Comparison of ENCODE assay signal across 27 cellular contexts in the genomic region with DNA sequence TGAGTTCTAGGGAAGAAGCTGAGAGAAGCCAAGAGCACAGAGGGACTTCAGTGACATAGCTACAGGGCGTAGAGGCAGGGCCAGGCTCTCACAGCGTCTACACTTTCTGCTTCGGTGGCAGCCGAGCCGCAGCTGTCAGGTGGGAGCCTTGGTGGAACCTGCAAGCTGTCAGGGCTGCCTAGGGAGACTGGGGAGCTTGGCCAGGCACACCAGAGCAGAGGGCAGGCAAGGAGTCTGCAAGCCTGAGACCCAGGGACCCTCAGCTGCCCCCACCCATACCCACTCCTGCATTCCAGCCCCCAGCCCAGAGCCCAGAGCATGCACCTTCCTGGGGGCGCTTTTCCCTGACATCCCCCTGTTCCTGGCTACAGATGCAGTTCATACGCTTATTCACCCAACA. TPM values are rescaled to one million over a fixed set of nuclear protein-coding genes. Genes with fewer than 3 reads are reported as not detected.
DNase-seq lines count a peak whose midpoint lies in the region; ATAC-seq, FAIRE-seq and TF ChIP-seq lines count a peak whose summit lies in the region.
"Had no signal": no experiment of that assay in that cellular context is flagged by ENCODE, and none has a peak within 500 bp of the region (broad histone marks: within the 10 kb centered on the region; RNA-seq: fewer than 3 reads in every experiment).

No MANE protein-coding gene starts in this region.

- FAIRE-seq in HepG2 (lab: Jason Lieb, UNC): no peak

- CTCF ChIA-PET in WTC11 (lab: Charles Lee): interaction anchor here (1.2 kb wide), 2 partner anchors 13 to 106 kb away, joined by 3 read pairs; a partner anchor contains a TSS
- CTCF ChIA-PET in HepG2 (lab: Yijun Ruan, JAX; ENCODE audit: low intra/inter-chr PET ratio, low total read pairs): no interaction called here
- CTCF ChIA-PET in activated CD8-positive, alpha-beta memory T cell treated with anti-CD3 and anti-CD28 coated beads, Interleukin-2, amount 10 ng/mL, durations not matched to agents 7 days and 5 days (lab: Charles Lee): no interaction called here

- peaks cover 6% of the 10 kb centered on the region for H3K36me3 Mint-ChIP-seq in WTC11
- H3K36me3 Mint-ChIP-seq in activated CD8-positive, alpha-beta memory T cell treated with anti-CD3 and anti-CD28 coated beads, Interleukin-2, amount 10 ng/mL, durations not matched to agents 7 days and 5 days: no peaks in the 10 kb centered on the region
- H3K36me3 Mint-ChIP-seq: CD4-positive, alpha-beta memory T cell had no signal

- H3K4me1 Mint-ChIP-seq in WTC11: no peaks in the 10 kb centered on the region; the same call in 1 of the 2 replicates
- no peaks in the 10 kb centered on the region for H3K4me1 Mint-ChIP-seq in activated CD8-positive, alpha-beta memory T cell treated with anti-CD3 and anti-CD28 coated beads, Interleukin-2, amount 10 ng/mL, durations not matched to agents 7 days and 5 days
- H3K4me1 Mint-ChIP-seq: CD4-positive, alpha-beta memory T cell; GM23338 had no signal

- H3K27me3 Mint-ChIP-seq in WTC11 (ENCODE audit: low read depth): no peaks in the 10 kb centered on the region; the same call in 1 of the 2 replicates
- no peaks in the 10 kb centered on the region for H3K27me3 Mint-ChIP-seq in activated CD8-positive, alpha-beta memory T cell treated with anti-CD3 and anti-CD28 coated beads, Interleukin-2, amount 10 ng/mL, durations not matched to agents 7 days and 5 days

- no peak overlapping the region for H3K27ac Mint-ChIP-seq in WTC11
- no peak overlapping the region for H3K27ac Mint-ChIP-seq in activated CD8-positive, alpha-beta memory T cell treated with anti-CD3 and anti-CD28 coated beads, Interleukin-2, amount 10 ng/mL, durations not matched to agents 7 days and 5 days
- H3K27ac Mint-ChIP-seq: CD4-positive, alpha-beta memory T cell; GM23338; HFFc6 had no signal

- H3K9me3 Mint-ChIP-seq in WTC11: 0 out of 2 replicates have a peak, but pooled peaks cover 7% of the 10 kb centered on the region
- H3K9me3 Mint-ChIP-seq in activated CD8-positive, alpha-beta memory T cell treated with anti-CD3 and anti-CD28 coated beads, Interleukin-2, amount 10 ng/mL, durations not matched to agents 7 days and 5 days (ENCODE audit: low read depth): no peaks in the 10 kb centered on the region
- H3K9me3 Mint-ChIP-seq: CD4-positive, alpha-beta memory T cell; GM23338; HFFc6 had no signal

- H3K4me2 ChIP-seq in HepG2 (ENCODE audit: low read depth, low read length): peak overlapping the region; percentile 14; the same call in 1 of the 2 replicates
- H3K4me2 ChIP-seq: GM23338 had no signal

- intact Hi-C loops in HepG2 (cut with micrococcal nuclease; ENCODE audit: unreplicated experiment): no loop called here
- intact Hi-C loops in posterior vena cava (cut with DNase I): no loop called here
- intact Hi-C loops in spleen (cut with DNase I; ENCODE audit: low total_unique reads): no loop called here
- intact Hi-C loops in uterus (cut with DNase I; ENCODE audit: low total_unique reads): no loop called here

- no peaks in the 10 kb centered on the region for H4K20me1 ChIP-seq in HepG2 (ENCODE audit: insufficient read depth, low read length)

- H3K4me1 ChIP-seq in HepG2 (ENCODE audit: insufficient read depth, low read length) (peaks cover 77% of the 10 kb centered on the region), spleen (no peaks in the 10 kb centered on the region), uterus (no peaks in the 10 kb centered on the region)
- H3K4me1 ChIP-seq: HAP-1, Peyer's patch, SJCRH30 had no signal

- H3K79me2 ChIP-seq in HepG2 (ENCODE audit: insufficient read depth, low read length): no peaks in the 10 kb centered on the region

- 55% methylated on average over 2 of the region's 7 CpGs for WGBS in HepG2 (ENCODE audit: low lambda C conversion rate)
- WGBS in spleen, 5 donors: 88 to 94% (median 92%) methylated on average over 7 of the region's 7 CpGs

- H2AFZ ChIP-seq in HepG2 (ENCODE audit: low read length): no peak overlapping the region
- H2AFZ ChIP-seq: GM23338 had no signal

- H3K36me3 ChIP-seq in HepG2 (replicated peaks in 1 of 2; ENCODE audit: control insufficient read depth in 1 of 2, insufficient read depth in 2 of 2, low read length in 2 of 2) (no peaks in the 10 kb centered on the region), spleen (no peaks in the 10 kb centered on the region), uterus (no peaks in the 10 kb centered on the region)
- H3K36me3 ChIP-seq: HAP-1, MG63, Peyer's patch, SJCRH30 had no signal

- peak; percentile 3 for DNase-seq in WTC11 (ENCODE audit: low spot score)
- DNase-seq in HepG2 (ENCODE audit: low spot score): no peak
- DNase-seq in posterior vena cava (ENCODE audit: low spot score): peak; percentile 51
- peak; percentile 36 for DNase-seq in spleen
- no peak for DNase-seq in activated CD8-positive, alpha-beta memory T cell treated with anti-CD3 and anti-CD28 coated beads, Interleukin-2, amount 10 ng/mL, durations not matched to agents 7 days and 5 days
- no peak for DNase-seq in uterus
- DNase-seq: C1 segment of cervical spinal cord; CD4-positive, alpha-beta memory T cell; COR-L47; DMS53; HFFc6; IMR-90; KG1; MG63; NCI-H2029 treated with DMSO at 0.1 percent for 48 hours; NCI-H446 treated with DMSO at 0.1 percent for 48 hours; NCI-H526; SJCRH30 had no signal

- TF ChIP-seq POLR2A in HepG2 (IDR thresholded peaks at IDR 0.05; ENCODE audit: insufficient read depth in 1 of 2, low read depth in 2 of 2, low read length in 2 of 2) (no peak), spleen (IDR thresholded peaks at IDR 0.05) (no peak), uterus (IDR thresholded peaks at IDR 0.05) (no peak)

- no peak overlapping the region for H3K4me3 Mint-ChIP-seq in WTC11
- no peak overlapping the region for H3K4me3 Mint-ChIP-seq in activated CD8-positive, alpha-beta memory T cell treated with anti-CD3 and anti-CD28 coated beads, Interleukin-2, amount 10 ng/mL, durations not matched to agents 7 days and 5 days
- H3K4me3 Mint-ChIP-seq: CD4-positive, alpha-beta memory T cell; GM23338; HFFc6 had no signal

- TF ChIP-seq CTCF in WTC11 (IDR thresholded peaks at IDR 0.05) (no peak), HepG2 (CRISPR knock-in tag; IDR thresholded peaks at IDR 0.05) (no peak), spleen (IDR thresholded peaks at IDR 0.05 in 8 of 11, conservative IDR thresholded peaks at IDR 0.05 in 3 of 11) (no peak), uterus (IDR thresholded peaks at IDR 0.05) (no peak)

- H3K27me3 ChIP-seq in HepG2 (ENCODE audit: control insufficient read depth in 1 of 2, insufficient read depth in 2 of 2, low read length in 2 of 2) (peaks cover 0 to 19% of the 10 kb centered on the region in 2 experiments; a peak in 4 of 5 replicates), spleen (replicated peaks in 1 of 7) (no peaks in the 10 kb centered on the region), uterus (no peaks in the 10 kb centered on the region)
- H3K27me3 ChIP-seq: MG63, Peyer's patch had no signal

- H3K4me3 ChIP-seq in HepG2 (replicated peaks in 1 of 3; ENCODE audit: insufficient read depth in 1 of 3, low read depth in 2 of 3, low read length in 3 of 3): no peak overlapping the region
- H3K4me3 ChIP-seq in spleen: no peak overlapping the region
- H3K4me3 ChIP-seq in uterus: no peak overlapping the region
- H3K4me3 ChIP-seq: GM23338, HAP-1, MG63, Peyer's patch, SJCRH30 had no signal

- in situ Hi-C loops in HepG2 (cut with HindIII; ENCODE audit: extremely low pct_ligation_motif_present, low pct_unique_long_range_greater_than_20kb): loop anchor here (25.0 kb wide), 1 partner anchor 233 kb away; no protein-coding TSS in a partner anchor

- no peak overlapping the region for H3K9ac ChIP-seq in HepG2 (ENCODE audit: insufficient read depth, low read depth, low read length)

- TF ChIP-seq EP300 in HepG2 (IDR thresholded peaks at IDR 0.05; ENCODE audit: low read depth in 2 of 2, low read length in 2 of 2) (no peak), HepG2 (CRISPR knock-in tag; IDR thresholded peaks at IDR 0.05; ENCODE audit: borderline replicate concordance) (no peak)

- TF ChIP-seq RAD21 in HepG2 (CRISPR knock-in tag; IDR thresholded peaks at IDR 0.05): no peak

- POLR2A ChIA-PET in WTC11 (lab: Charles Lee) (no interaction called here), HepG2 (lab: Yijun Ruan, JAX) (no interaction called here)

- ATAC-seq in WTC11 (no peak), HepG2 (no peak), HG02623 (IDR thresholded peaks at IDR 0.05; ENCODE audit: unreplicated experiment) (no peak)
- no peak for ATAC-seq in activated CD8-positive, alpha-beta memory T cell treated with anti-CD3 and anti-CD28 coated beads, Interleukin-2, amount 10 ng/mL, durations not matched to agents 7 days and 5 days
- ATAC-seq: GM23338, SK-N-SH treated with all-trans-retinoic acid at 6 μM for 48 hours had no signal

- no TSS peak for BruUV-seq in HepG2 (replicated peaks; lab: Mats Ljungman, UMichigan)

- H3K27ac ChIP-seq in HepG2 (ENCODE audit: extremely low read length, insufficient read depth, low read length): no peak overlapping the region
- no peak overlapping the region for H3K27ac ChIP-seq in spleen
- no peak overlapping the region for H3K27ac ChIP-seq in uterus
- H3K27ac ChIP-seq: Peyer's patch, SJCRH30 had no signal

- no peaks in the 10 kb centered on the region for H3K9me3 ChIP-seq in HepG2 (ENCODE audit: low read length)
- no peaks in the 10 kb centered on the region for H3K9me3 ChIP-seq in spleen
- no peaks in the 10 kb centered on the region for H3K9me3 ChIP-seq in uterus
- H3K9me3 ChIP-seq: HAP-1, MG63, Peyer's patch, SJCRH30 had no signal

RNA-seq across cellular contexts. Expression of a gene that starts 13.4 kb away (rescaled TPM):
- total RNA-seq in WTC11 (2021) (12.1 to 14.7 TPM (median 13.0 TPM) in 3 replicates), HepG2 (2016; rRNA removed; fragmentation: Illumina TruSeq; extraction: Trizol) (5.4 and 7.8 TPM in 2 replicates), posterior vena cava (10 to 100 TPM; 10.6 to 15.5 TPM), spleen (1 to 10 TPM in 6 of 7 donors, under 1 TPM in 1; 0.57 to 9.5 (median 4.8) TPM), uterus (10 to 100 TPM in 3 of 4 donors, 1 to 10 TPM in 1; 1.9 to 23.4 (median 18.2) TPM)
- total RNA-seq in HepG2 (2016; cell fraction: cytosol; rRNA removed; fragmentation: Illumina TruSeq; extraction: Trizol; ENCODE audit: low read depth): 1.1 and 1.4 TPM in 2 replicates
- total RNA-seq in HepG2 (2016; cell fraction: insoluble cytoplasmic fraction; rRNA removed; fragmentation: Illumina TruSeq; extraction: Trizol): 5.0 and 8.2 TPM in 2 replicates
- total RNA-seq in HepG2 (2016; cell fraction: membrane; rRNA removed; fragmentation: Illumina TruSeq; extraction: Trizol): 3.1 and 3.8 TPM in 2 replicates
- total RNA-seq in HepG2 (2016; cell fraction: nucleus; rRNA removed; fragmentation: Illumina TruSeq; extraction: Trizol): 6.2 and 8.6 TPM in 2 replicates
- polyA plus RNA-seq in HepG2 (2011; rRNA removed) (5.3 and 7.1 TPM in 2 replicates), spleen (1 to 10 TPM in 2 of 3 donors, under 1 TPM in 1; 0.63 to 3.1 (median 2.4) TPM)
- polyA plus RNA-seq in HepG2 (2011; cell fraction: cytosol; rRNA removed): 3.5 and 8.6 TPM in 2 replicates
- 10.1 and 15.9 TPM in 2 replicates for polyA plus RNA-seq in HepG2 (2011; cell fraction: nucleus; rRNA removed)
- polyA plus RNA-seq in HepG2 (2012): 3.1 and 3.5 TPM in 2 replicates
- 0.46 and 0.59 TPM in 2 replicates for polyA plus RNA-seq in HepG2 (2016; cell fraction: cytosol; fragmentation: Illumina TruSeq; extraction: Trizol; ENCODE audit: low read depth)
- polyA plus RNA-seq in HepG2 (2016; cell fraction: insoluble cytoplasmic fraction; fragmentation: Illumina TruSeq; extraction: Trizol; ENCODE audit: low read depth): 5.6 and 7.2 TPM in 2 replicates
- polyA plus RNA-seq in HepG2 (2016; cell fraction: membrane; fragmentation: Illumina TruSeq; extraction: Trizol; ENCODE audit: low read depth): 1.9 and 2.3 TPM in 2 replicates
- 11.1 and 14.2 TPM in 2 replicates for polyA plus RNA-seq in HepG2 (2016; cell fraction: nucleus; fragmentation: Illumina TruSeq; extraction: Trizol; ENCODE audit: insufficient read depth, low read depth)
- polyA minus RNA-seq in HepG2 (2011; rRNA and poly(A)+ RNA removed; ENCODE audit: low replicate concordance): 0.09 and 16.6 TPM in 2 replicates
- 3.5 and 3.9 TPM in 2 replicates for polyA minus RNA-seq in HepG2 (2011; cell fraction: cytosol; rRNA and poly(A)+ RNA removed)
- 9.2 and 10.2 TPM in 2 replicates for polyA minus RNA-seq in HepG2 (2011; cell fraction: nucleus; rRNA and poly(A)+ RNA removed)
- not detected for total RNA-seq in activated CD8-positive, alpha-beta memory T cell treated with anti-CD3 and anti-CD28 coated beads, Interleukin-2, amount 10 ng/mL, durations not matched to agents 7 days and 5 days
- polyA plus RNA-seq: CD4-positive, alpha-beta memory T cell had no signal

RNA-seq across cellular contexts. Expression of a gene that starts 24.1 kb away (rescaled TPM):
- total RNA-seq in WTC11 (2021) (0.41 TPM in 1 of 3 replicates, not detected in the others), HepG2 (2016; rRNA removed; fragmentation: Illumina TruSeq; extraction: Trizol) (0.36 TPM in 1 of 2 replicates, not detected in the other), posterior vena cava (not detected), spleen (not detected), uterus (1 to 10 TPM in 1 of 4 donors, under 1 TPM in 1, not detected in 2; 0.98 to 2.8 TPM)
- total RNA-seq in HepG2 (2016; cell fraction: cytosol; rRNA removed; fragmentation: Illumina TruSeq; extraction: Trizol; ENCODE audit: low read depth): not detected in 2 replicates
- total RNA-seq in HepG2 (2016; cell fraction: insoluble cytoplasmic fraction; rRNA removed; fragmentation: Illumina TruSeq; extraction: Trizol): 0.43 TPM in 1 of 2 replicates, not detected in the other
- not detected in 2 replicates for total RNA-seq in HepG2 (2016; cell fraction: membrane; rRNA removed; fragmentation: Illumina TruSeq; extraction: Trizol)
- total RNA-seq in HepG2 (2016; cell fraction: nucleus; rRNA removed; fragmentation: Illumina TruSeq; extraction: Trizol): not detected in 2 replicates
- polyA plus RNA-seq in HepG2 (2011; rRNA removed) (0.32 and 0.63 TPM in 2 replicates), spleen (not detected)
- 0.58 and 0.59 TPM in 2 replicates for polyA plus RNA-seq in HepG2 (2011; cell fraction: cytosol; rRNA removed)
- 0.42 and 0.63 TPM in 2 replicates for polyA plus RNA-seq in HepG2 (2011; cell fraction: nucleus; rRNA removed)
- polyA plus RNA-seq in HepG2 (2012): 0.09 and 1.1 TPM in 2 replicates
- polyA plus RNA-seq in HepG2 (2016; cell fraction: cytosol; fragmentation: Illumina TruSeq; extraction: Trizol; ENCODE audit: low read depth): not detected in 2 replicates
- 0.30 TPM in 1 of 2 replicates, not detected in the other for polyA plus RNA-seq in HepG2 (2016; cell fraction: insoluble cytoplasmic fraction; fragmentation: Illumina TruSeq; extraction: Trizol; ENCODE audit: low read depth)
- polyA plus RNA-seq in HepG2 (2016; cell fraction: membrane; fragmentation: Illumina TruSeq; extraction: Trizol; ENCODE audit: low read depth): not detected in 2 replicates
- polyA plus RNA-seq in HepG2 (2016; cell fraction: nucleus; fragmentation: Illumina TruSeq; extraction: Trizol; ENCODE audit: insufficient read depth, low read depth): not detected in 2 replicates
- 0.12 TPM in 1 of 2 replicates, not detected in the other for polyA minus RNA-seq in HepG2 (2011; rRNA and poly(A)+ RNA removed; ENCODE audit: low replicate concordance)
- 1.1 TPM in 1 of 2 replicates, not detected in the other for polyA minus RNA-seq in HepG2 (2011; cell fraction: cytosol; rRNA and poly(A)+ RNA removed)
- not detected in 2 replicates for polyA minus RNA-seq in HepG2 (2011; cell fraction: nucleus; rRNA and poly(A)+ RNA removed)
- not detected for total RNA-seq in activated CD8-positive, alpha-beta memory T cell treated with anti-CD3 and anti-CD28 coated beads, Interleukin-2, amount 10 ng/mL, durations not matched to agents 7 days and 5 days
- total RNA-seq: A673; CD4-positive, alpha-beta memory T cell; Daoy; G401; HFFc6; IMR-90; OCI-LY7; Peyer's patch; SJCRH30 had no signal
- polyA plus RNA-seq: CD4-positive, alpha-beta memory T cell; GM23338; IMR-90 had no signal

Comparison
In these comparisons a context has a peak if more than half of its experiments do, and no peak if none do; other contexts are left out.
1. DNase-seq: peak in WTC11 (single experiment), posterior vena cava (single experiment) and spleen (single experiment); none in HepG2 (single experiment), activated CD8-positive, alpha-beta memory T cell treated with anti-CD3 and anti-CD28 coated beads, Interleukin-2, amount 10 ng/mL, durations not matched to agents 7 days and 5 days (single experiment) and uterus (0 of 2).